ENCODE assay signal across 9 cellular contexts in the genomic region with DNA sequence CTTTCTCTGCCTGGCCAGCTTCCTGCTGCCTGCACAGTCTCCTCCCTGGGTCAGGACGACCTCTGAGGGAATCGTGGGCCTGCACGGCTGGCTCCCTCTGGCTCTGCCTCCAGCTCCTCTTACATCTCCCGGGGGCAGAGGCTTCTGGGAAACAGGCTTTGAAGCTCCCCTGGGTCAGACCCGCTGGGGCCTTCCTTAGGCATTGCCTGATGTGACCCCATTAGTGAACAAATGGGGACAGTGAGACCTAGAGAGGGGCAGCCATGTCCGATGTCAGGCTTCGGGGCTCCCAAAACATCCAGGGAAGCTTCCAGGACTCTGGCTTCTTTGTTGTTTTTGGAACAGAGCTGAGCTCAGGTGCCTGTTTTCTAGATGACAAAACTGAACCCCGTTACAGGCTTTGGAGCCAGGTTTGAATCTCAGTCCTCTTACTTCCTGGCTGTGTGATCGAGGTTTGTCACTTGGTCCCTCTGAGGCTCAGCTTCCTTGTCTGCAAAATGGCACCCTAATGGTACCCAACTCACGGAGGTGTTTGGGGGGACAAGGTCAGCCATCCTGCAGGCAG.
DNase-seq lines count a peak whose midpoint lies in the region; ATAC-seq and TF ChIP-seq lines count a peak whose summit lies in the region.
"Had no signal": no experiment of that assay in that cellular context is flagged by ENCODE, and none has a peak within 500 bp of the region (broad histone marks: within the 10 kb centered on the region; RNA-seq: fewer than 3 reads in every experiment).

No MANE protein-coding gene starts in this region.

- no peak for ATAC-seq in stimulated activated memory B cell treated with anti-CD40 and anti-IgM and Interleukin-4, amounts not matched to agents 10 μg/mL and 1 μg/mL and 100 μg/mL, for 72 hours
- no peak for ATAC-seq in activated CD8-positive, alpha-beta T cell treated with anti-CD3 and anti-CD28 coated beads for 36 hours

- no peaks in the 10 kb centered on the region for H3K9me3 Mint-ChIP-seq in HFFc6
- no peaks in the 10 kb centered on the region for H3K9me3 Mint-ChIP-seq in stimulated activated memory B cell treated with anti-CD40 and anti-IgM and Interleukin-4, amounts not matched to agents 10 μg/mL and 1 μg/mL and 100 μg/mL, for 72 hours
- no peaks in the 10 kb centered on the region for H3K9me3 Mint-ChIP-seq in activated CD8-positive, alpha-beta T cell treated with anti-CD3 and anti-CD28 coated beads for 36 hours
- H3K9me3 Mint-ChIP-seq in activated T-cell treated with anti-CD3 and anti-CD28 coated beads, Interleukin-2, amount 50 U/mL, for 24 hours = no peaks in the 10 kb centered on the region

- H3K36me3 Mint-ChIP-seq in HFFc6 (ENCODE audit: low read depth) = no peaks in the 10 kb centered on the region
- no peaks in the 10 kb centered on the region for H3K36me3 Mint-ChIP-seq in stimulated activated memory B cell treated with anti-CD40 and anti-IgM and Interleukin-4, amounts not matched to agents 10 μg/mL and 1 μg/mL and 100 μg/mL, for 72 hours
- H3K36me3 Mint-ChIP-seq in activated CD8-positive, alpha-beta T cell treated with anti-CD3 and anti-CD28 coated beads for 36 hours (ENCODE audit: low read depth) = no peaks in the 10 kb centered on the region
- H3K36me3 Mint-ChIP-seq in activated T-cell treated with anti-CD3 and anti-CD28 coated beads, Interleukin-2, amount 50 U/mL, for 24 hours (ENCODE audit: low read depth) = no peaks in the 10 kb centered on the region

- peaks cover 63% of the 10 kb centered on the region for H3K4me1 Mint-ChIP-seq in HFFc6 (ENCODE audit: low read depth)
- peaks cover 40% of the 10 kb centered on the region for H3K4me1 Mint-ChIP-seq in stimulated activated memory B cell treated with anti-CD40 and anti-IgM and Interleukin-4, amounts not matched to agents 10 μg/mL and 1 μg/mL and 100 μg/mL, for 72 hours
- peaks cover 5% of the 10 kb centered on the region for H3K4me1 Mint-ChIP-seq in activated CD8-positive, alpha-beta T cell treated with anti-CD3 and anti-CD28 coated beads for 36 hours (ENCODE audit: low read depth)
- peaks cover 31% of the 10 kb centered on the region for H3K4me1 Mint-ChIP-seq in activated T-cell treated with anti-CD3 and anti-CD28 coated beads, Interleukin-2, amount 50 U/mL, for 24 hours (ENCODE audit: low read depth)

- H3K4me3 Mint-ChIP-seq in HFFc6 = peak overlapping the region; percentile 72
- H3K4me3 Mint-ChIP-seq in stimulated activated memory B cell treated with anti-CD40 and anti-IgM and Interleukin-4, amounts not matched to agents 10 μg/mL and 1 μg/mL and 100 μg/mL, for 72 hours = no peak overlapping the region
- no peak overlapping the region for H3K4me3 Mint-ChIP-seq in activated CD8-positive, alpha-beta T cell treated with anti-CD3 and anti-CD28 coated beads for 36 hours
- no peak overlapping the region for H3K4me3 Mint-ChIP-seq in activated T-cell treated with anti-CD3 and anti-CD28 coated beads, Interleukin-2, amount 50 U/mL, for 24 hours

- CTCF ChIA-PET in activated CD8-positive, alpha-beta T cell treated with anti-CD3 and anti-CD28 coated beads for 36 hours (lab: Charles Lee) = interaction anchor here (1.2 to 1.6 kb wide), 3 partner anchors 54 to 303 kb away, joined by 3 to 4 read pairs (median 4); no protein-coding TSS in a partner anchor

- peaks cover 2% of the 10 kb centered on the region for H3K27me3 Mint-ChIP-seq in HFFc6 (ENCODE audit: insufficient read depth)
- peaks cover 61% of the 10 kb centered on the region for H3K27me3 Mint-ChIP-seq in stimulated activated memory B cell treated with anti-CD40 and anti-IgM and Interleukin-4, amounts not matched to agents 10 μg/mL and 1 μg/mL and 100 μg/mL, for 72 hours
- H3K27me3 Mint-ChIP-seq in activated CD8-positive, alpha-beta T cell treated with anti-CD3 and anti-CD28 coated beads for 36 hours = peaks cover 1% of the 10 kb centered on the region
- peaks cover 7% of the 10 kb centered on the region for H3K27me3 Mint-ChIP-seq in activated T-cell treated with anti-CD3 and anti-CD28 coated beads, Interleukin-2, amount 50 U/mL, for 24 hours

- H3K27ac Mint-ChIP-seq in HFFc6 = peak overlapping the region; percentile 90
- H3K27ac Mint-ChIP-seq in stimulated activated memory B cell treated with anti-CD40 and anti-IgM and Interleukin-4, amounts not matched to agents 10 μg/mL and 1 μg/mL and 100 μg/mL, for 72 hours = peak overlapping the region; percentile 81
- no peak overlapping the region for H3K27ac Mint-ChIP-seq in activated CD8-positive, alpha-beta T cell treated with anti-CD3 and anti-CD28 coated beads for 36 hours
- H3K27ac Mint-ChIP-seq in activated T-cell treated with anti-CD3 and anti-CD28 coated beads, Interleukin-2, amount 50 U/mL, for 24 hours = no peak overlapping the region

- DNase-seq in HFFc6 = no peak
- DNase-seq in left kidney (ENCODE audit: low read depth, low spot score) = peak; percentile 83
- DNase-seq in NCI-H146 (lab: John Stamatoyannopoulos, UW) = no peak
- no peak for DNase-seq in activated CD8-positive, alpha-beta T cell treated with anti-CD3 and anti-CD28 coated beads for 36 hours
- DNase-seq in activated T-cell treated with anti-CD3 and anti-CD28 coated beads, Interleukin-2, amount 50 U/mL, for 24 hours = no peak
- DNase-seq in HPDE6-E6E7 (ENCODE audit: extremely low spot score) = no peak
- DNase-seq: NCI-H2107 had no signal

- intact Hi-C loops in activated CD8-positive, alpha-beta T cell treated with anti-CD3 and anti-CD28 coated beads for 36 hours (cut with micrococcal nuclease) = no loop called here

- TF ChIP-seq CTCF in HFFc6 (IDR thresholded peaks at IDR 0.05) = no peak
- TF ChIP-seq CTCF in activated CD8-positive, alpha-beta T cell treated with anti-CD3 and anti-CD28 coated beads for 36 hours (IDR thresholded peaks at IDR 0.05) = no peak

- POLR2A ChIA-PET in activated CD8-positive, alpha-beta T cell treated with anti-CD3 and anti-CD28 coated beads for 36 hours (lab: Charles Lee) = interaction anchor here (1.3 kb wide), 2 partner anchors 13 to 55 kb away, joined by 3 to 6 read pairs; no protein-coding TSS in a partner anchor

- peak overlapping the region; percentile 17 for H3K27ac ChIP-seq in adipose tissue (ENCODE audit: low read depth, low read length)

- 61 to 81% (median 63%) methylated on average over 10 of the region's 10 CpGs for WGBS in adipose tissue, 3 donors

Comparison
In these comparisons a context has a peak if more than half of its experiments do, and no peak if none do; other contexts are left out.
1. H3K27ac Mint-ChIP-seq: peak in HFFc6 (single experiment) and stimulated activated memory B cell treated with anti-CD40 and anti-IgM and Interleukin-4, amounts not matched to agents 10 μg/mL and 1 μg/mL and 100 μg/mL, for 72 hours (single experiment); none in activated CD8-positive, alpha-beta T cell treated with anti-CD3 and anti-CD28 coated beads for 36 hours (single experiment) and activated T-cell treated with anti-CD3 and anti-CD28 coated beads, Interleukin-2, amount 50 U/mL, for 24 hours (single experiment).